20 cellular contexts compared by ENCODE assay signal in the genomic region with DNA sequence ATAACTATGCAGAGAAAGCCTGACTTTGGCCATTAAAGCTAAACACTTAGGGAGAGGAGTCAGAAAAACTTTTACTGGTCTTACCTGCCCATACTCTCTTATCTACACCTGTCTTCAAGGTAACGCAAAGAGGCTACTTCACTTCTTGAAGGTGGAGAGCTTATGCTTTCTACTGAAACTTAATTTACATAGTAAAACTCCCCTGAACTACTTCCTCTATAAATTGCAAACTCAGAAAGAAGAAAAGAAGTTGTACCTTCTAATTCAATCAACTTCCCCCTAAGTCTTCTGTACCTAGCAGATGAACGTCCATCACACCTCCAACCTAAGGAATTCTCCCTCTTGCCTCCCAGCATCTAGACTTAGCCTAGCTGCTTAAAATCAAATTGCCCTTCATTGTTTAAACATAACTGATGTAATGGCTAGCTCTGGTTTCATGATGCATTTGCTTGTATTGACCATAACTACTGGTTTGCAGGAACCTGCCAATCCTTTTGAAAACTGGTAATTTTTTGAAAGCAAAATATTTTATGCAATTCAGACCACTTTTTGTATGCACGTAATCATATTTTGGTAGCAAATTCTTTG.
A peak's percentile ranks its signal among the peaks of the same experiment; 100 is the strongest.
DNase-seq lines count a peak whose midpoint lies in the region; ATAC-seq and TF ChIP-seq lines count a peak whose summit lies in the region.
"Had no signal": no experiment of that assay in that cellular context is flagged by ENCODE, and none has a peak within 500 bp of the region (broad histone marks: within the 10 kb centered on the region; RNA-seq: fewer than 3 reads in every experiment).

No MANE protein-coding gene starts in this region.

- no peak overlapping the region for H3K4me2 ChIP-seq in Karpas-422 (ENCODE audit: low read depth, low read length, poor library complexity, severe bottlenecking)
- H3K4me2 ChIP-seq: KMS-11 had no signal

- ATAC-seq in GM19035 (IDR thresholded peaks at IDR 0.05; ENCODE audit: unreplicated experiment) = peak; percentile 48
- ATAC-seq: activated CD4-positive, alpha-beta T cell treated with anti-CD3 and anti-CD28 coated beads for 36 hours; activated naive CD8-positive, alpha-beta T cell treated with anti-CD3 and anti-CD28 coated beads, Interleukin-2, amount 50 U/mL, for 24 hours; natural killer cell; stimulated activated effector memory CD8-positive, alpha-beta T cell treated with anti-CD3 and anti-CD28 coated beads, Interleukin-12 subunit alpha, Interleukin-12 subunit beta, amount 100 ng/mL, for 72 hours had no signal

- H3K9me3 Mint-ChIP-seq in endodermal cell = peaks cover 10% of the 10 kb centered on the region
- no peaks in the 10 kb centered on the region for H3K9me3 Mint-ChIP-seq in nephron
- H3K9me3 Mint-ChIP-seq: activated naive CD8-positive, alpha-beta T cell treated with anti-CD3 and anti-CD28 coated beads, Interleukin-2, amount 50 U/mL, for 24 hours; memory B cell; natural killer cell; stimulated activated effector memory CD8-positive, alpha-beta T cell treated with anti-CD3 and anti-CD28 coated beads, Interleukin-12 subunit alpha, Interleukin-12 subunit beta, amount 100 ng/mL, for 72 hours had no signal

- H3K27ac Mint-ChIP-seq in endodermal cell (peak overlapping the region; percentile 71), nephron (peak overlapping the region; percentile 10 to 94 (median 31))
- H3K27ac Mint-ChIP-seq: activated CD4-positive, alpha-beta T cell treated with anti-CD3 and anti-CD28 coated beads for 36 hours; activated naive CD8-positive, alpha-beta T cell treated with anti-CD3 and anti-CD28 coated beads, Interleukin-2, amount 50 U/mL, for 24 hours; memory B cell; natural killer cell; stimulated activated effector memory CD8-positive, alpha-beta T cell treated with anti-CD3 and anti-CD28 coated beads, Interleukin-12 subunit alpha, Interleukin-12 subunit beta, amount 100 ng/mL, for 72 hours had no signal

- H4K20me1 ChIP-seq in Karpas-422 (ENCODE audit: insufficient read depth, low read depth, low read length) = no peaks in the 10 kb centered on the region; the same call in 1 of the 2 replicates

- 87 to 92% methylated on average over 3 of the region's 3 CpGs for WGBS in endodermal cell (ENCODE audit: insufficient coverage in 1 of 2, insufficient read length in 1 of 2), 2 experiments

- H3K4me3 ChIP-seq in Karpas-422 (ENCODE audit: low read length) (no peak overlapping the region), endodermal cell (ENCODE audit: low read length) (no peak overlapping the region)
- H3K4me3 ChIP-seq: thoracic aorta had no signal

- H3K27ac ChIP-seq in Karpas-422 (ENCODE audit: low read length) (no peak overlapping the region), endodermal cell (ENCODE audit: low read depth, low read length) (no peak overlapping the region)
- H3K27ac ChIP-seq: brain microvascular endothelial cell, KMS-11, thoracic aorta had no signal

- H3K9me3 ChIP-seq in Karpas-422 (ENCODE audit: low read length) (no peaks in the 10 kb centered on the region), endodermal cell (ENCODE audit: control insufficient read depth, low read length) (peaks cover 7% of the 10 kb centered on the region)
- H3K9me3 ChIP-seq: thoracic aorta had no signal

- H3K36me3 Mint-ChIP-seq in endodermal cell (ENCODE audit: low read depth) (peaks cover 7% of the 10 kb centered on the region), nephron (ENCODE audit: low read depth) (peaks cover 8% of the 10 kb centered on the region)
- H3K36me3 Mint-ChIP-seq: CD14-positive monocyte; memory B cell; natural killer cell; stimulated activated effector memory CD8-positive, alpha-beta T cell treated with anti-CD3 and anti-CD28 coated beads, Interleukin-12 subunit alpha, Interleukin-12 subunit beta, amount 100 ng/mL, for 72 hours had no signal

- 0 out of 2 replicates have a peak, but pooled peaks cover 4% of the 10 kb centered on the region for H3K27me3 ChIP-seq in Karpas-422 (ENCODE audit: low read length)
- H3K27me3 ChIP-seq in endodermal cell (ENCODE audit: control insufficient read depth, insufficient read depth, low read length, poor library complexity, severe bottlenecking) = no peaks in the 10 kb centered on the region
- H3K27me3 ChIP-seq: brain microvascular endothelial cell had no signal

- H3K4me1 Mint-ChIP-seq in endodermal cell (peaks cover 72% of the 10 kb centered on the region), nephron (peaks cover 30% of the 10 kb centered on the region)
- H3K4me1 Mint-ChIP-seq: activated CD4-positive, alpha-beta T cell treated with anti-CD3 and anti-CD28 coated beads for 36 hours; activated naive CD8-positive, alpha-beta T cell treated with anti-CD3 and anti-CD28 coated beads, Interleukin-2, amount 50 U/mL, for 24 hours; memory B cell; natural killer cell; stimulated activated effector memory CD8-positive, alpha-beta T cell treated with anti-CD3 and anti-CD28 coated beads, Interleukin-12 subunit alpha, Interleukin-12 subunit beta, amount 100 ng/mL, for 72 hours had no signal

- no peaks in the 10 kb centered on the region for H3K9me2 ChIP-seq in Karpas-422 (replicated peaks; ENCODE audit: insufficient read depth, low read length)

- H3K27me3 Mint-ChIP-seq in endodermal cell (ENCODE audit: insufficient read depth) (no peaks in the 10 kb centered on the region), nephron (ENCODE audit: low read depth) (no peaks in the 10 kb centered on the region)
- H3K27me3 Mint-ChIP-seq: activated CD4-positive, alpha-beta T cell treated with anti-CD3 and anti-CD28 coated beads for 36 hours had no signal

- no peak overlapping the region for H2AFZ ChIP-seq in Karpas-422 (ENCODE audit: low read length)

- TF ChIP-seq CTCF in endodermal cell (conservative IDR thresholded peaks at IDR 0.05) (no peak), nephron (IDR thresholded peaks at IDR 0.05; ENCODE audit: unreplicated experiment in 3 of 3) (no peak)

- H3K4me3 Mint-ChIP-seq in endodermal cell = no peak overlapping the region
- no peak overlapping the region for H3K4me3 Mint-ChIP-seq in nephron
- H3K4me3 Mint-ChIP-seq: activated CD4-positive, alpha-beta T cell treated with anti-CD3 and anti-CD28 coated beads for 36 hours; activated naive CD8-positive, alpha-beta T cell treated with anti-CD3 and anti-CD28 coated beads, Interleukin-2, amount 50 U/mL, for 24 hours; memory B cell; natural killer cell; stimulated activated effector memory CD8-positive, alpha-beta T cell treated with anti-CD3 and anti-CD28 coated beads, Interleukin-12 subunit alpha, Interleukin-12 subunit beta, amount 100 ng/mL, for 72 hours had no signal

- H3K4me1 ChIP-seq in Karpas-422 (ENCODE audit: low read length) (peaks cover 20% of the 10 kb centered on the region), endodermal cell (ENCODE audit: control insufficient read depth, insufficient read depth, low read length) (peaks cover 37% of the 10 kb centered on the region)

- H3K36me3 ChIP-seq in Karpas-422 (ENCODE audit: insufficient read depth, low read length) = no peaks in the 10 kb centered on the region
- no peaks in the 10 kb centered on the region for H3K36me3 ChIP-seq in endodermal cell (ENCODE audit: control insufficient read depth, insufficient read depth, low read length)
- H3K36me3 ChIP-seq: brain microvascular endothelial cell, thoracic aorta had no signal

- H3K9ac ChIP-seq in Karpas-422 (ENCODE audit: low read length) = no peak overlapping the region
- H3K9ac ChIP-seq in endodermal cell (ENCODE audit: extremely low read depth, low read length, poor library complexity, severe bottlenecking) = no peak overlapping the region
- H3K9ac ChIP-seq: KMS-11 had no signal

- H3K79me2 ChIP-seq in Karpas-422 (ENCODE audit: low read length) = no peaks in the 10 kb centered on the region

- DNase-seq in Karpas-422 = peak; percentile 62
- DNase-seq in endodermal cell = peak; percentile 34
- no peak for DNase-seq in midbrain (lab: John Stamatoyannopoulos, UW)
- no peak for DNase-seq in inferior parietal cortex (ENCODE audit: extremely low spot score)
- no peak for DNase-seq in RPMI8226
- DNase-seq in GM03348 (ENCODE audit: low spot score) = no peak
- DNase-seq: activated CD4-positive, alpha-beta T cell treated with anti-CD3 and anti-CD28 coated beads for 36 hours; activated naive CD8-positive, alpha-beta T cell treated with anti-CD3 and anti-CD28 coated beads, Interleukin-2, amount 50 U/mL, for 24 hours; brain microvascular endothelial cell; GDM1; natural killer cell; NCI-H2081 treated with DMSO at 0.1 percent for 48 hours; Right ventricle myocardium superior had no signal

Comparison
In these comparisons a context has a peak if more than half of its experiments do, and no peak if none do; other contexts are left out.
1. DNase-seq: peak in Karpas-422 (single experiment) and endodermal cell (single experiment); none in midbrain (single experiment), inferior parietal cortex (single experiment), RPMI8226 (single experiment) and GM03348 (single experiment).